Comparison of ENCODE assay signal across 17 cellular contexts in the genomic region with DNA sequence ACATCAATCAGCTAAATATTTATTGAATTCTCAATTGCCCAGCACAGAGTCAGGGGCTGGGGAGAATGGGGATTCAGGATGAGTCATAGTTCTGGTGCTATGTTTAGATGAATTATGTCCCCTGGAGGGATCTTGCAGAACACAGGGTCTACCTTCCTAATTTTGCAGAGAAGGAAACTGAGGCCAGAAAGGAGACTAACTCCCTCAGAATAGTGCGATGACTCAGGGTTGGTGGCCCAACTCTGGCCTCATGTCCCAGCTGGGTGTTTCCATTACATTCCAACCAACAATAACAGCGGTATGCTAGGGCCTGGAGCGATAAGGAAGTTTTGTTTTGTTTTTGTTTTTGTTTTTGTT.
DNase-seq lines count a peak whose midpoint lies in the region; ATAC-seq and TF ChIP-seq lines count a peak whose summit lies in the region.
"Had no signal": no experiment of that assay in that cellular context is flagged by ENCODE, and none has a peak within 500 bp of the region (broad histone marks: within the 10 kb centered on the region; RNA-seq: fewer than 3 reads in every experiment).

No MANE protein-coding gene starts in this region.

- no peak overlapping the region for H2BK12ac ChIP-seq in mesenchymal stem cell (ENCODE audit: low read length in 2 of 2)

- WGBS in IMR-90 (ENCODE audit: extremely low coverage in 2 of 2, insufficient read length in 1 of 2), 2 experiments, result no CpG with 5 or more reads among the region's 3 CpGs
- no CpG with 5 or more reads among the region's 3 CpGs for WGBS in mesenchymal stem cell

- H3K27me3 ChIP-seq in A673 (replicated peaks; ENCODE audit: insufficient read depth, low read depth, low read length, poor library complexity) (peaks cover 4% of the 10 kb centered on the region), IMR-90 (ENCODE audit: control insufficient read depth, insufficient read depth, low read length) (peaks cover 20% of the 10 kb centered on the region), mesenchymal stem cell (ENCODE audit: control insufficient read depth in 1 of 2, insufficient read depth in 1 of 2, low read length in 2 of 2) (peaks cover 5 to 77% of the 10 kb centered on the region in 2 experiments), BE2C (no peaks in the 10 kb centered on the region)
- H3K27me3 ChIP-seq: Peyer's patch had no signal

- H4K5ac ChIP-seq in IMR-90 (ENCODE audit: low read depth, low read length), result no peak overlapping the region

- TF ChIP-seq RAD21 in IMR-90 (IDR thresholded peaks at IDR 0.05; ENCODE audit: low read length), result no peak

- no peak overlapping the region for H4K8ac ChIP-seq in IMR-90 (ENCODE audit: low read depth in 2 of 2, low read length in 2 of 2)
- H4K8ac ChIP-seq in mesenchymal stem cell (ENCODE audit: low read length), result no peak overlapping the region

- H3K56ac ChIP-seq in IMR-90 (ENCODE audit: extremely low read depth, insufficient read depth, low read length), result no peak overlapping the region

- H2BK5ac ChIP-seq in IMR-90 (ENCODE audit: low read depth, low read length, poor library complexity, severe bottlenecking) (no peak overlapping the region), mesenchymal stem cell (ENCODE audit: low read depth, low read length, poor library complexity, severe bottlenecking) (no peak overlapping the region)

- no peak overlapping the region for H3K14ac ChIP-seq in IMR-90 (replicated peaks; ENCODE audit: low read depth, low read length)
- no peak overlapping the region for H3K14ac ChIP-seq in mesenchymal stem cell (ENCODE audit: low read length in 2 of 2)

- no peak for TF ChIP-seq POLR2A in IMR-90 (IDR thresholded peaks at IDR 0.05; ENCODE audit: low read depth, low read length)

- BruUV-seq in A673 (replicated peaks; lab: Mats Ljungman, UMichigan) (no TSS peak), IMR-90 (replicated peaks; lab: Mats Ljungman, UMichigan) (no TSS peak)

- peak overlapping the region; percentile 14 for H3K4me2 ChIP-seq in IMR-90 (ENCODE audit: low read depth, low read length)
- H3K4me2 ChIP-seq in mesenchymal stem cell (ENCODE audit: low read length, poor library complexity, severe bottlenecking), result no peak overlapping the region

- ATAC-seq in IMR-90 (ENCODE audit: low read depth), result peak; percentile 73
- no peak for ATAC-seq in left lobe of liver
- ATAC-seq: HCT116 had no signal

- DNase-seq in A673 (ENCODE audit: low spot score) (peak; percentile 32), IMR-90 (peak; percentile 31), astrocyte of the hippocampus (ENCODE audit: low read depth, low spot score) (peak; percentile 45), mesenchymal stem cell (peak; percentile 87), left lobe of liver (ENCODE audit: low spot score) (no peak), BE2C (no peak), SW480 (ENCODE audit: low spot score) (no peak), ACHN (no peak)
- DNase-seq: DMS153, KBM-7, NCI-H1092 treated with DMSO at 0.1 percent for 48 hours, NCI-H1694 treated with DMSO at 0.1 percent for 48 hours, NCI-H2107, NCI-H524, Peyer's patch, SHP77 treated with DMSO at 0.1 percent for 48 hours had no signal

- no peak overlapping the region for H3K4ac ChIP-seq in IMR-90 (ENCODE audit: low read depth, low read length)
- no peak overlapping the region for H3K4ac ChIP-seq in mesenchymal stem cell (ENCODE audit: low read depth in 1 of 2, low read length in 2 of 2)

- H3K23ac ChIP-seq in IMR-90 (ENCODE audit: low read depth, low read length) (no peak overlapping the region), mesenchymal stem cell (ENCODE audit: low read length in 2 of 2) (no peak overlapping the region)

- peaks cover 5% of the 10 kb centered on the region; the same call in 1 of the 2 replicates for H3K9me1 ChIP-seq in IMR-90 (ENCODE audit: insufficient read depth, low read length)

- in situ Hi-C loops in IMR-90 (cut with MboI; ENCODE audit: low sequenced_read_pairs) (no loop called here), ACHN (cut with HindIII; ENCODE audit: low pct_ligation_motif_present, low pct_unique_long_range_greater_than_20kb, low sequenced_read_pairs) (no loop called here)

- intact Hi-C loops in A673 (cut with micrococcal nuclease; ENCODE audit: unreplicated experiment), result loop anchor here (10.0 kb wide), 1 partner anchor 268 kb away; a partner anchor contains a TSS
- intact Hi-C loops in IMR-90 (cut with micrococcal nuclease), result no loop called here

- no peaks in the 10 kb centered on the region for H3K79me1 ChIP-seq in IMR-90 (ENCODE audit: low read depth in 1 of 2, low read length in 2 of 2)
- no peaks in the 10 kb centered on the region for H3K79me1 ChIP-seq in mesenchymal stem cell (replicated peaks; ENCODE audit: low read length, poor library complexity, severe bottlenecking)

- no peak overlapping the region for H3K18ac ChIP-seq in IMR-90 (ENCODE audit: low read depth, low read length)
- no peak overlapping the region for H3K18ac ChIP-seq in mesenchymal stem cell (ENCODE audit: low read depth in 1 of 2, low read length in 2 of 2)

- 0 out of 2 replicates have a peak overlapping the region, but pooled peaks have one; percentile 27 for H2BK20ac ChIP-seq in IMR-90 (ENCODE audit: low read depth, low read length)

- H4K20me1 ChIP-seq in IMR-90 (ENCODE audit: insufficient read depth, low read length), result no peaks in the 10 kb centered on the region

- no peak overlapping the region for H3K4me3 ChIP-seq in A673 (ENCODE audit: low read depth, low read length, poor library complexity, severe bottlenecking)
- H3K4me3 ChIP-seq in IMR-90 (ENCODE audit: insufficient read depth, low read depth, low read length), result no peak overlapping the region
- H3K4me3 ChIP-seq in mesenchymal stem cell (ENCODE audit: insufficient read depth in 1 of 2, low read depth in 1 of 2, low read length in 2 of 2), result no peak overlapping the region
- H3K4me3 ChIP-seq in BE2C (ENCODE audit: low read depth, low read length), result no peak overlapping the region
- H3K4me3 ChIP-seq: Peyer's patch had no signal

- H3K36me3 ChIP-seq in A673 (ENCODE audit: insufficient read depth, low read length, poor library complexity, severe bottlenecking), result no peaks in the 10 kb centered on the region
- no peaks in the 10 kb centered on the region for H3K36me3 ChIP-seq in IMR-90 (ENCODE audit: control insufficient read depth, insufficient read depth, low read length)
- H3K36me3 ChIP-seq in mesenchymal stem cell (ENCODE audit: control insufficient read depth in 1 of 2, insufficient read depth in 2 of 2, low read depth in 1 of 2, low read length in 2 of 2), result no peaks in the 10 kb centered on the region
- no peaks in the 10 kb centered on the region for H3K36me3 ChIP-seq in BE2C
- H3K36me3 ChIP-seq: Peyer's patch had no signal

- CTCF ChIA-PET in A673 (lab: Charles Lee) (no interaction called here), IMR-90 (lab: Yijun Ruan, JAX) (no interaction called here)

- H2AFZ ChIP-seq in IMR-90 (replicated peaks; ENCODE audit: low read length, poor library complexity), result no peak overlapping the region
- no peak overlapping the region for H2AFZ ChIP-seq in mesenchymal stem cell (ENCODE audit: low read depth, low read length)

- H2BK120ac ChIP-seq in IMR-90 (ENCODE audit: low read depth, low read length) (no peak overlapping the region), mesenchymal stem cell (ENCODE audit: low read depth, low read length) (no peak overlapping the region)

- POLR2A ChIA-PET in A673 (lab: Charles Lee; ENCODE audit: low non-redundant PET) (no interaction called here), IMR-90 (lab: Charles Lee; ENCODE audit: unreplicated experiment) (no interaction called here)

- H2AK9ac ChIP-seq in IMR-90 (replicated peaks; ENCODE audit: low read depth, low read length, poor library complexity), result no peak overlapping the region

- H4K91ac ChIP-seq in IMR-90 (ENCODE audit: insufficient read depth, low read depth, low read length) (no peak overlapping the region), mesenchymal stem cell (ENCODE audit: low read length) (no peak overlapping the region)

- TF ChIP-seq CTCF in A673 (conservative IDR thresholded peaks at IDR 0.05; ENCODE audit: low read depth, low read length) (no peak), IMR-90 (conservative IDR thresholded peaks at IDR 0.05; ENCODE audit: low read depth, low read length) (no peak), BE2C (IDR thresholded peaks at IDR 0.05; ENCODE audit: low read depth, low read length) (no peak)

- H2AK5ac ChIP-seq in IMR-90 (ENCODE audit: low read depth, low read length), result no peak overlapping the region
- no peak overlapping the region for H2AK5ac ChIP-seq in mesenchymal stem cell (ENCODE audit: low read length, severe bottlenecking)

- H3K4me1 ChIP-seq in A673 (ENCODE audit: insufficient read depth, low read length, poor library complexity, severe bottlenecking) (peaks cover 20% of the 10 kb centered on the region), IMR-90 (ENCODE audit: control insufficient read depth, insufficient read depth, low read length) (peaks cover 10% of the 10 kb centered on the region), mesenchymal stem cell (ENCODE audit: control insufficient read depth, insufficient read depth, low read depth, low read length) (peaks cover 10% of the 10 kb centered on the region), BE2C (peaks cover 23% of the 10 kb centered on the region)
- H3K4me1 ChIP-seq: Peyer's patch had no signal

- H2BK15ac ChIP-seq in IMR-90 (ENCODE audit: low read depth, low read length) (no peak overlapping the region), mesenchymal stem cell (ENCODE audit: low read depth, poor library complexity, severe bottlenecking) (no peak overlapping the region)

- dilution Hi-C loops in IMR-90 (cut with HindIII; ENCODE audit: low sequenced_read_pairs, unreplicated experiment), result no loop called here

- H3K9ac ChIP-seq in IMR-90 (ENCODE audit: low read depth, low read length), result no peak overlapping the region
- H3K9ac ChIP-seq in mesenchymal stem cell (ENCODE audit: low read length), result no peak overlapping the region

- no peaks in the 10 kb centered on the region for H3K9me3 ChIP-seq in A673 (ENCODE audit: low read depth, low read length, poor library complexity, severe bottlenecking)
- H3K9me3 ChIP-seq in IMR-90 (ENCODE audit: control insufficient read depth, insufficient read depth, low read length), result no peaks in the 10 kb centered on the region
- no peaks in the 10 kb centered on the region for H3K9me3 ChIP-seq in mesenchymal stem cell (ENCODE audit: control insufficient read depth, low read length)
- H3K9me3 ChIP-seq in BE2C, result no peaks in the 10 kb centered on the region
- H3K9me3 ChIP-seq: Peyer's patch had no signal

- H3K27ac ChIP-seq in A673 (ENCODE audit: low read depth, low read length, poor library complexity, severe bottlenecking) (no peak overlapping the region), IMR-90 (ENCODE audit: insufficient read depth, low read length) (no peak overlapping the region), mesenchymal stem cell (ENCODE audit: low read length, poor library complexity, severe bottlenecking) (no peak overlapping the region)
- H3K27ac ChIP-seq: Peyer's patch had no signal

TF ChIP-seq in IMR-90, 13 proteins besides CTCF, POLR2A, EP300 and RAD21:
- TF ChIP-seq NFE2L2 (IDR thresholded peaks at IDR 0.05; ENCODE audit: low read depth, low read length) (no peak), MAFK (IDR thresholded peaks at IDR 0.05; ENCODE audit: low read depth, low read length) (no peak), FOS (IDR thresholded peaks at IDR 0.05; ENCODE audit: low read depth, low read length) (peak; percentile 60; the same call in 1 of the 2 replicates)

Comparison
In these comparisons a context has a peak if more than half of its experiments do, and no peak if none do; other contexts are left out.
1. DNase-seq: peak in A673 (single experiment), IMR-90 (single experiment), astrocyte of the hippocampus (single experiment) and mesenchymal stem cell (single experiment); none in left lobe of liver (single experiment), BE2C (single experiment), SW480 (single experiment) and ACHN (single experiment).